Comparison of ENCODE assay signal across 1 cellular context in the genomic region with DNA sequence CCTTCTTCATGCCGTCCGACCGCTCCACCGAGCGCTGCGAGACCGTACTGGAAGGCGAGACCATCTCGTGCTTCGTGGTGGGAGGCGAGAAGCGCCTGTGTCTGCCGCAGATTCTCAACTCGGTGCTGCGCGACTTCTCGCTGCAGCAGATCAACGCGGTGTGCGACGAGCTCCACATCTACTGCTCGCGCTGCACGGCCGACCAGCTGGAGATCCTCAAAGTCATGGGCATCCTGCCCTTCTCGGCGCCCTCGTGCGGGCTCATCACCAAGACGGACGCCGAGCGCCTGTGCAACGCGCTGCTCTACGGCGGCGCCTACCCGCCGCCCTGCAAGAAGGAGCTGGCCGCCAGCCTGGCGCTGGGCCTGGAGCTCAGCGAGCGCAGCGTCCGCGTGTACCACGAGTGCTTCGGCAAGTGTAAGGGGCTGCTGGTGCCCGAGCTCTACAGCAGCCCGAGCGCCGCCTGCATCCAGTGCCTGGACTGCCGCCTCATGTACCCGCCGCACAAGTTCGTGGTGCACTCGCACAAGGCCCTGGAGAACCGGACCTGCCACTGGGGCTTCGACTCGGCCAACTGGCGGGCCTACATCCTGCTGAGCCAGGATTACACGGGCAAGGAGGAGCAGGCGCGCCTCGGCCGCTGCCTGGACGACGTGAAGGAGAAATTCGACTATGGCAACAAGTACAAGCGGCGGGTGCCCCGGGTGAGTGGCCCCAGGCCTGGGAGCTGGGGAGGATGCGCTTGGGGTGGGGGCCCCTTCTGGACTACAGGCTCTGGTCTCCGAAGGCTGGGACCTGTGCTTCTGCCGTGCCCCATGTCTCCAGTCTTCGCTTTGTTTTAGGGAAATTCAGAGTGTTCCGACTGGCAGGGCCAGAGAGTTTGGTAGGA.
TF ChIP-seq lines count a peak whose summit lies in the region.

No MANE protein-coding gene starts in this region.

TF ChIP-seq in K562, 482 proteins besides CTCF, POLR2A, EP300 and RAD21 (continued from another document and continues in another):
- TF ChIP-seq, protein P1, sequence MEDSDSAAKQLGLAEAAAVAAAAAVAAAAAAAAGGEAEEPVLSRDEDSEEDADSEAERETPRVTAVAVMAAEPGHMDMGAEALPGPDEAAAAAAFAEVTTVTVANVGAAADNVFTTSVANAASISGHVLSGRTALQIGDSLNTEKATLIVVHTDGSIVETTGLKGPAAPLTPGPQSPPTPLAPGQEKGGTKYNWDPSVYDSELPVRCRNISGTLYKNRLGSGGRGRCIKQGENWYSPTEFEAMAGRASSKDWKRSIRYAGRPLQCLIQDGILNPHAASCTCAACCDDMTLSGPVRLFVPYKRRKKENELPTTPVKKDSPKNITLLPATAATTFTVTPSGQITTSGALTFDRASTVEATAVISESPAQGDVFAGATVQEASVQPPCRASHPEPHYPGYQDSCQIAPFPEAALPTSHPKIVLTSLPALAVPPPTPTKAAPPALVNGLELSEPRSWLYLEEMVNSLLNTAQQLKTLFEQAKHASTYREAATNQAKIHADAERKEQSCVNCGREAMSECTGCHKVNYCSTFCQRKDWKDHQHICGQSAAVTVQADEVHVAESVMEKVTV (CRISPR knock-in tag; IDR thresholded peaks at IDR 0.05) = no peak
- TF ChIP-seq ZNF444 (CRISPR knock-in tag; IDR thresholded peaks at IDR 0.05) = no peak
- TF ChIP-seq HMGN3 (IDR thresholded peaks at IDR 0.05; ENCODE audit: borderline replicate concordance, extremely low read depth, insufficient read length, low read depth, low read length) = peak; percentile 50
- TF ChIP-seq, protein P2, sequence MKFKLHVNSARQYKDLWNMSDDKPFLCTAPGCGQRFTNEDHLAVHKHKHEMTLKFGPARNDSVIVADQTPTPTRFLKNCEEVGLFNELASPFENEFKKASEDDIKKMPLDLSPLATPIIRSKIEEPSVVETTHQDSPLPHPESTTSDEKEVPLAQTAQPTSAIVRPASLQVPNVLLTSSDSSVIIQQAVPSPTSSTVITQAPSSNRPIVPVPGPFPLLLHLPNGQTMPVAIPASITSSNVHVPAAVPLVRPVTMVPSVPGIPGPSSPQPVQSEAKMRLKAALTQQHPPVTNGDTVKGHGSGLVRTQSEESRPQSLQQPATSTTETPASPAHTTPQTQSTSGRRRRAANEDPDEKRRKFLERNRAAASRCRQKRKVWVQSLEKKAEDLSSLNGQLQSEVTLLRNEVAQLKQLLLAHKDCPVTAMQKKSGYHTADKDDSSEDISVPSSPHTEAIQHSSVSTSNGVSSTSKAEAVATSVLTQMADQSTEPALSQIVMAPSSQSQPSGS (CRISPR knock-in tag; IDR thresholded peaks at IDR 0.05) = peak; percentile 40; the same call in 1 of the 2 replicates
- TF ChIP-seq, protein P3, sequence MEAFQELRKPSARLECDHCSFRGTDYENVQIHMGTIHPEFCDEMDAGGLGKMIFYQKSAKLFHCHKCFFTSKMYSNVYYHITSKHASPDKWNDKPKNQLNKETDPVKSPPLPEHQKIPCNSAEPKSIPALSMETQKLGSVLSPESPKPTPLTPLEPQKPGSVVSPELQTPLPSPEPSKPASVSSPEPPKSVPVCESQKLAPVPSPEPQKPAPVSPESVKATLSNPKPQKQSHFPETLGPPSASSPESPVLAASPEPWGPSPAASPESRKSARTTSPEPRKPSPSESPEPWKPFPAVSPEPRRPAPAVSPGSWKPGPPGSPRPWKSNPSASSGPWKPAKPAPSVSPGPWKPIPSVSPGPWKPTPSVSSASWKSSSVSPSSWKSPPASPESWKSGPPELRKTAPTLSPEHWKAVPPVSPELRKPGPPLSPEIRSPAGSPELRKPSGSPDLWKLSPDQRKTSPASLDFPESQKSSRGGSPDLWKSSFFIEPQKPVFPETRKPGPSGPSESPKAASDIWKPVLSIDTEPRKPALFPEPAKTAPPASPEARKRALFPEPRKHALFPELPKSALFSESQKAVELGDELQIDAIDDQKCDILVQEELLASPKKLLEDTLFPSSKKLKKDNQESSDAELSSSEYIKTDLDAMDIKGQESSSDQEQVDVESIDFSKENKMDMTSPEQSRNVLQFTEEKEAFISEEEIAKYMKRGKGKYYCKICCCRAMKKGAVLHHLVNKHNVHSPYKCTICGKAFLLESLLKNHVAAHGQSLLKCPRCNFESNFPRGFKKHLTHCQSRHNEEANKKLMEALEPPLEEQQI (IDR thresholded peaks at IDR 0.05) = no peak
- TF ChIP-seq, protein P4, sequence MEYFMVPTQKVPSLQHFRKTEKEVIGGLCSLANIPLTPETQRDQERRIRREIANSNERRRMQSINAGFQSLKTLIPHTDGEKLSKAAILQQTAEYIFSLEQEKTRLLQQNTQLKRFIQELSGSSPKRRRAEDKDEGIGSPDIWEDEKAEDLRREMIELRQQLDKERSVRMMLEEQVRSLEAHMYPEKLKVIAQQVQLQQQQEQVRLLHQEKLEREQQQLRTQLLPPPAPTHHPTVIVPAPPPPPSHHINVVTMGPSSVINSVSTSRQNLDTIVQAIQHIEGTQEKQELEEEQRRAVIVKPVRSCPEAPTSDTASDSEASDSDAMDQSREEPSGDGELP (CRISPR knock-in tag; IDR thresholded peaks at IDR 0.05; ENCODE audit: borderline replicate concordance) = peak; percentile 88
- TF ChIP-seq ZNF764 (CRISPR knock-in tag; IDR thresholded peaks at IDR 0.05; ENCODE audit: low read depth) = no peak
- peak; percentile 82 for TF ChIP-seq RBBP5 (IDR thresholded peaks at IDR 0.05; ENCODE audit: borderline replicate concordance, insufficient read depth, low read length, poor library complexity, severe bottlenecking)
- TF ChIP-seq KLF16 (IDR thresholded peaks at IDR 0.05) = no peak
- TF ChIP-seq, protein P5, sequence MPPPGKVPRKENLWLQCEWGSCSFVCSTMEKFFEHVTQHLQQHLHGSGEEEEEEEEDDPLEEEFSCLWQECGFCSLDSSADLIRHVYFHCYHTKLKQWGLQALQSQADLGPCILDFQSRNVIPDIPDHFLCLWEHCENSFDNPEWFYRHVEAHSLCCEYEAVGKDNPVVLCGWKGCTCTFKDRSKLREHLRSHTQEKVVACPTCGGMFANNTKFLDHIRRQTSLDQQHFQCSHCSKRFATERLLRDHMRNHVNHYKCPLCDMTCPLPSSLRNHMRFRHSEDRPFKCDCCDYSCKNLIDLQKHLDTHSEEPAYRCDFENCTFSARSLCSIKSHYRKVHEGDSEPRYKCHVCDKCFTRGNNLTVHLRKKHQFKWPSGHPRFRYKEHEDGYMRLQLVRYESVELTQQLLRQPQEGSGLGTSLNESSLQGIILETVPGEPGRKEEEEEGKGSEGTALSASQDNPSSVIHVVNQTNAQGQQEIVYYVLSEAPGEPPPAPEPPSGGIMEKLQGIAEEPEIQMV (tag; conservative IDR thresholded peaks at IDR 0.05; ENCODE audit: low read depth) = peak; percentile 60
- TF ChIP-seq EWSR1 (IDR thresholded peaks at IDR 0.05; ENCODE audit: borderline replicate concordance, low read depth, partially characterized antibody) = no peak
- TF ChIP-seq KLF6 (CRISPR knock-in tag; IDR thresholded peaks at IDR 0.05; ENCODE audit: borderline replicate concordance) = no peak
- TF ChIP-seq SRSF7 (optimal IDR thresholded peaks at IDR 0.05; ENCODE audit: low read depth, low read length) = no peak
- peak; percentile 25; the same call in 1 of the 2 replicates for TF ChIP-seq ETV1 (tag; conservative IDR thresholded peaks at IDR 0.05; ENCODE audit: low read depth)
- TF ChIP-seq CBFB (CRISPR knock-in tag; IDR thresholded peaks at IDR 0.05) = no peak; the same call in 1 of the 2 replicates
- TF ChIP-seq, protein P6, sequence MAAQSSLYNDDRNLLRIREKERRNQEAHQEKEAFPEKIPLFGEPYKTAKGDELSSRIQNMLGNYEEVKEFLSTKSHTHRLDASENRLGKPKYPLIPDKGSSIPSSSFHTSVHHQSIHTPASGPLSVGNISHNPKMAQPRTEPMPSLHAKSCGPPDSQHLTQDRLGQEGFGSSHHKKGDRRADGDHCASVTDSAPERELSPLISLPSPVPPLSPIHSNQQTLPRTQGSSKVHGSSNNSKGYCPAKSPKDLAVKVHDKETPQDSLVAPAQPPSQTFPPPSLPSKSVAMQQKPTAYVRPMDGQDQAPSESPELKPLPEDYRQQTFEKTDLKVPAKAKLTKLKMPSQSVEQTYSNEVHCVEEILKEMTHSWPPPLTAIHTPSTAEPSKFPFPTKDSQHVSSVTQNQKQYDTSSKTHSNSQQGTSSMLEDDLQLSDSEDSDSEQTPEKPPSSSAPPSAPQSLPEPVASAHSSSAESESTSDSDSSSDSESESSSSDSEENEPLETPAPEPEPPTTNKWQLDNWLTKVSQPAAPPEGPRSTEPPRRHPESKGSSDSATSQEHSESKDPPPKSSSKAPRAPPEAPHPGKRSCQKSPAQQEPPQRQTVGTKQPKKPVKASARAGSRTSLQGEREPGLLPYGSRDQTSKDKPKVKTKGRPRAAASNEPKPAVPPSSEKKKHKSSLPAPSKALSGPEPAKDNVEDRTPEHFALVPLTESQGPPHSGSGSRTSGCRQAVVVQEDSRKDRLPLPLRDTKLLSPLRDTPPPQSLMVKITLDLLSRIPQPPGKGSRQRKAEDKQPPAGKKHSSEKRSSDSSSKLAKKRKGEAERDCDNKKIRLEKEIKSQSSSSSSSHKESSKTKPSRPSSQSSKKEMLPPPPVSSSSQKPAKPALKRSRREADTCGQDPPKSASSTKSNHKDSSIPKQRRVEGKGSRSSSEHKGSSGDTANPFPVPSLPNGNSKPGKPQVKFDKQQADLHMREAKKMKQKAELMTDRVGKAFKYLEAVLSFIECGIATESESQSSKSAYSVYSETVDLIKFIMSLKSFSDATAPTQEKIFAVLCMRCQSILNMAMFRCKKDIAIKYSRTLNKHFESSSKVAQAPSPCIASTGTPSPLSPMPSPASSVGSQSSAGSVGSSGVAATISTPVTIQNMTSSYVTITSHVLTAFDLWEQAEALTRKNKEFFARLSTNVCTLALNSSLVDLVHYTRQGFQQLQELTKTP (IDR thresholded peaks at IDR 0.05; ENCODE audit: low read depth in 1 of 2, partially characterized antibody in 2 of 2) = no peak
- TF ChIP-seq, protein P7, sequence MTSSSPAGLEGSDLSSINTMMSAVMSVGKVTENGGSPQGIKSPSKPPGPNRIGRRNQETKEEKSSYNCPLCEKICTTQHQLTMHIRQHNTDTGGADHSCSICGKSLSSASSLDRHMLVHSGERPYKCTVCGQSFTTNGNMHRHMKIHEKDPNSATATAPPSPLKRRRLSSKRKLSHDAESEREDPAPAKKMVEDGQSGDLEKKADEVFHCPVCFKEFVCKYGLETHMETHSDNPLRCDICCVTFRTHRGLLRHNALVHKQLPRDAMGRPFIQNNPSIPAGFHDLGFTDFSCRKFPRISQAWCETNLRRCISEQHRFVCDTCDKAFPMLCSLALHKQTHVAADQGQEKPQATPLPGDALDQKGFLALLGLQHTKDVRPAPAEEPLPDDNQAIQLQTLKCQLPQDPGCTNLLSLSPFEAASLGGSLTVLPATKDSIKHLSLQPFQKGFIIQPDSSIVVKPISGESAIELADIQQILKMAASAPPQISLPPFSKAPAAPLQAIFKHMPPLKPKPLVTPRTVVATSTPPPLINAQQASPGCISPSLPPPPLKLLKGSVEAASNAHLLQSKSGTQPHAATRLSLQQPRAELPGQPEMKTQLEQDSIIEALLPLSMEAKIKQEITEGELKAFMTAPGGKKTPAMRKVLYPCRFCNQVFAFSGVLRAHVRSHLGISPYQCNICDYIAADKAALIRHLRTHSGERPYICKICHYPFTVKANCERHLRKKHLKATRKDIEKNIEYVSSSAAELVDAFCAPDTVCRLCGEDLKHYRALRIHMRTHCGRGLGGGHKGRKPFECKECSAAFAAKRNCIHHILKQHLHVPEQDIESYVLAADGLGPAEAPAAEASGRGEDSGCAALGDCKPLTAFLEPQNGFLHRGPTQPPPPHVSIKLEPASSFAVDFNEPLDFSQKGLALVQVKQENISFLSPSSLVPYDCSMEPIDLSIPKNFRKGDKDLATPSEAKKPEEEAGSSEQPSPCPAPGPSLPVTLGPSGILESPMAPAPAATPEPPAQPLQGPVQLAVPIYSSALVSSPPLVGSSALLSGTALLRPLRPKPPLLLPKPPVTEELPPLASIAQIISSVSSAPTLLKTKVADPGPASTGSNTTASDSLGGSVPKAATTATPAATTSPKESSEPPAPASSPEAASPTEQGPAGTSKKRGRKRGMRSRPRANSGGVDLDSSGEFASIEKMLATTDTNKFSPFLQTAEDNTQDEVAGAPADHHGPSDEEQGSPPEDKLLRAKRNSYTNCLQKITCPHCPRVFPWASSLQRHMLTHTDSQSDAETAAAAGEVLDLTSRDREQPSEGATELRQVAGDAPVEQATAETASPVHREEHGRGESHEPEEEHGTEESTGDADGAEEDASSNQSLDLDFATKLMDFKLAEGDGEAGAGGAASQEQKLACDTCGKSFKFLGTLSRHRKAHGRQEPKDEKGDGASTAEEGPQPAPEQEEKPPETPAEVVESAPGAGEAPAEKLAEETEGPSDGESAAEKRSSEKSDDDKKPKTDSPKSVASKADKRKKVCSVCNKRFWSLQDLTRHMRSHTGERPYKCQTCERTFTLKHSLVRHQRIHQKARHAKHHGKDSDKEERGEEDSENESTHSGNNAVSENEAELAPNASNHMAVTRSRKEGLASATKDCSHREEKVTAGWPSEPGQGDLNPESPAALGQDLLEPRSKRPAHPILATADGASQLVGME (CRISPR knock-in tag; IDR thresholded peaks at IDR 0.05) = 0 out of 2 replicates have a peak, but pooled peaks have one; percentile 24
- TF ChIP-seq MCM7 (IDR thresholded peaks at IDR 0.05) = no peak
- TF ChIP-seq, protein P8, sequence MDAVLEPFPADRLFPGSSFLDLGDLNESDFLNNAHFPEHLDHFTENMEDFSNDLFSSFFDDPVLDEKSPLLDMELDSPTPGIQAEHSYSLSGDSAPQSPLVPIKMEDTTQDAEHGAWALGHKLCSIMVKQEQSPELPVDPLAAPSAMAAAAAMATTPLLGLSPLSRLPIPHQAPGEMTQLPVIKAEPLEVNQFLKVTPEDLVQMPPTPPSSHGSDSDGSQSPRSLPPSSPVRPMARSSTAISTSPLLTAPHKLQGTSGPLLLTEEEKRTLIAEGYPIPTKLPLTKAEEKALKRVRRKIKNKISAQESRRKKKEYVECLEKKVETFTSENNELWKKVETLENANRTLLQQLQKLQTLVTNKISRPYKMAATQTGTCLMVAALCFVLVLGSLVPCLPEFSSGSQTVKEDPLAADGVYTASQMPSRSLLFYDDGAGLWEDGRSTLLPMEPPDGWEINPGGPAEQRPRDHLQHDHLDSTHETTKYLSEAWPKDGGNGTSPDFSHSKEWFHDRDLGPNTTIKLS (IDR thresholded peaks at IDR 0.05; ENCODE audit: borderline replicate concordance, low read depth) = peak; percentile 44; the same call in 1 of the 2 replicates
- TF ChIP-seq MAZ (CRISPR knock-in tag; conservative IDR thresholded peaks at IDR 0.05 in 1 of 2, IDR thresholded peaks at IDR 0.05 in 1 of 2) = no peak
- TF ChIP-seq GATA2 (CRISPR knock-in tag; IDR thresholded peaks at IDR 0.05) = no peak
- TF ChIP-seq, protein P9, sequence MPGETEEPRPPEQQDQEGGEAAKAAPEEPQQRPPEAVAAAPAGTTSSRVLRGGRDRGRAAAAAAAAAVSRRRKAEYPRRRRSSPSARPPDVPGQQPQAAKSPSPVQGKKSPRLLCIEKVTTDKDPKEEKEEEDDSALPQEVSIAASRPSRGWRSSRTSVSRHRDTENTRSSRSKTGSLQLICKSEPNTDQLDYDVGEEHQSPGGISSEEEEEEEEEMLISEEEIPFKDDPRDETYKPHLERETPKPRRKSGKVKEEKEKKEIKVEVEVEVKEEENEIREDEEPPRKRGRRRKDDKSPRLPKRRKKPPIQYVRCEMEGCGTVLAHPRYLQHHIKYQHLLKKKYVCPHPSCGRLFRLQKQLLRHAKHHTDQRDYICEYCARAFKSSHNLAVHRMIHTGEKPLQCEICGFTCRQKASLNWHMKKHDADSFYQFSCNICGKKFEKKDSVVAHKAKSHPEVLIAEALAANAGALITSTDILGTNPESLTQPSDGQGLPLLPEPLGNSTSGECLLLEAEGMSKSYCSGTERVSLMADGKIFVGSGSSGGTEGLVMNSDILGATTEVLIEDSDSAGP (CRISPR knock-in tag; IDR thresholded peaks at IDR 0.05) = peak; percentile 40; the same call in 1 of the 2 replicates
- no peak for TF ChIP-seq ZNF75A (CRISPR knock-in tag; IDR thresholded peaks at IDR 0.05)
- peak; percentile 84 for TF ChIP-seq MTA3 (IDR thresholded peaks at IDR 0.05; ENCODE audit: borderline replicate concordance)
- no peak for TF ChIP-seq SIRT6 (IDR thresholded peaks at IDR 0.05; ENCODE audit: low read depth, low read length)
- TF ChIP-seq RBM17 (IDR thresholded peaks at IDR 0.05; ENCODE audit: borderline replicate concordance, low read depth, low read length) = no peak
- TF ChIP-seq, protein P10, sequence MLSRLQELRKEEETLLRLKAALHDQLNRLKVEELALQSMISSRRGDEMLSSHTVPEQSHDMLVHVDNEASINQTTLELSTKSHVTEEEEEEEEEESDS (CRISPR knock-in tag; IDR thresholded peaks at IDR 0.05) = no peak
